In genomic region chr13:77915676-77916075, GRCh38 we compare ENCODE assay signal across 19 cellular contexts. TPM values are rescaled to one million over a fixed set of nuclear protein-coding genes. Genes with fewer than 3 reads are reported as not detected.
DNase-seq lines count a peak whose midpoint lies in the region; ATAC-seq, FAIRE-seq and TF ChIP-seq lines count a peak whose summit lies in the region.
"Had no signal": no experiment of that assay in that cellular context is flagged by ENCODE, and none has a peak within 500 bp of the region (broad histone marks: within the 10 kb centered on the region; RNA-seq: fewer than 3 reads in every experiment).

No MANE protein-coding gene starts in this region.

- TF ChIP-seq RAD21 in liver (IDR thresholded peaks at IDR 0.05) (no peak), HepG2 (CRISPR knock-in tag; IDR thresholded peaks at IDR 0.05) (no peak)

- peaks cover 5% of the 10 kb centered on the region for H3K4me1 Mint-ChIP-seq in osteocyte (ENCODE audit: unreplicated experiment)

- H3K27me3 ChIP-seq in liver (ENCODE audit: control insufficient read depth in 4 of 4, insufficient read depth in 4 of 4, low read length in 3 of 4) (peaks cover 0 to 3% (median 0%) of the 10 kb centered on the region in 4 donors), HepG2 (ENCODE audit: control insufficient read depth in 1 of 2, insufficient read depth in 2 of 2, low read length in 2 of 2) (no peaks in the 10 kb centered on the region), iPS-15b (ENCODE audit: control insufficient read depth, insufficient read depth, low read length) (peaks cover 16% of the 10 kb centered on the region), parathyroid adenoma (ENCODE audit: control insufficient read depth, insufficient read depth, low read length) (no peaks in the 10 kb centered on the region)

- no peaks in the 10 kb centered on the region for H3K36me3 Mint-ChIP-seq in osteocyte (ENCODE audit: unreplicated experiment)

- H3K79me2 ChIP-seq in HepG2 (ENCODE audit: insufficient read depth, low read length) (no peaks in the 10 kb centered on the region), parathyroid adenoma (no peaks in the 10 kb centered on the region)

- intact Hi-C loops in HepG2 (cut with micrococcal nuclease; ENCODE audit: unreplicated experiment): no loop called here

- H3K4me2 ChIP-seq in HepG2 (ENCODE audit: low read depth, low read length): no peak overlapping the region
- H3K4me2 ChIP-seq in parathyroid adenoma (ENCODE audit: low read length): peak overlapping the region; percentile 39

- in situ Hi-C loops in HepG2 (cut with HindIII; ENCODE audit: extremely low pct_ligation_motif_present, low pct_unique_long_range_greater_than_20kb): no loop called here

- no peaks in the 10 kb centered on the region for H3K36me3 ChIP-seq in liver (ENCODE audit: control insufficient read depth in 4 of 4, insufficient read depth in 3 of 4, low read depth in 1 of 4, low read length in 3 of 4)
- no peaks in the 10 kb centered on the region for H3K36me3 ChIP-seq in HepG2 (replicated peaks in 1 of 2; ENCODE audit: control insufficient read depth in 1 of 2, insufficient read depth in 2 of 2, low read length in 2 of 2)
- no peaks in the 10 kb centered on the region for H3K36me3 ChIP-seq in iPS-15b (ENCODE audit: control insufficient read depth, insufficient read depth, low read length)
- H3K36me3 ChIP-seq in parathyroid adenoma (ENCODE audit: control insufficient read depth, insufficient read depth, low read length): no peaks in the 10 kb centered on the region

- peak overlapping the region in 2 of 3 donors; percentile 39 to 44 for H3K4me3 ChIP-seq in liver (ENCODE audit: low read depth in 1 of 3, low read length in 3 of 3)
- no peak overlapping the region for H3K4me3 ChIP-seq in HepG2 (replicated peaks in 1 of 3; ENCODE audit: insufficient read depth in 1 of 3, low read depth in 2 of 3, low read length in 3 of 3)
- H3K4me3 ChIP-seq in iPS-15b (ENCODE audit: low read depth, low read length): peak overlapping the region; percentile 90
- H3K4me3 ChIP-seq in parathyroid adenoma (ENCODE audit: low read depth, low read length): peak overlapping the region; percentile 62
- H3K4me3 ChIP-seq: SK-N-MC had no signal

- H3K4me3 Mint-ChIP-seq in osteocyte (ENCODE audit: unreplicated experiment): no peak overlapping the region

- H3K4me1 ChIP-seq in liver (ENCODE audit: control insufficient read depth in 4 of 4, insufficient read depth in 4 of 4, low read length in 3 of 4) (peaks cover 0 to 6% (median 0%) of the 10 kb centered on the region in 4 donors), HepG2 (ENCODE audit: insufficient read depth, low read length) (no peaks in the 10 kb centered on the region), iPS-15b (ENCODE audit: control insufficient read depth, insufficient read depth, low read length) (peaks cover 7% of the 10 kb centered on the region), parathyroid adenoma (no peaks in the 10 kb centered on the region)

- H4K20me1 ChIP-seq in HepG2 (ENCODE audit: insufficient read depth, low read length): no peaks in the 10 kb centered on the region

- H3K27ac ChIP-seq in liver (ENCODE audit: low read depth in 1 of 2, low read length in 2 of 2) (peak overlapping the region; percentile 19 to 56), HepG2 (ENCODE audit: extremely low read length, insufficient read depth, low read length) (no peak overlapping the region), parathyroid adenoma (peak overlapping the region; percentile 78)
- H3K27ac ChIP-seq: SK-N-MC had no signal

- H3K9me3 ChIP-seq in liver (ENCODE audit: control insufficient read depth in 4 of 4, low read length in 3 of 4) (no peaks in the 10 kb centered on the region), HepG2 (ENCODE audit: low read length) (peaks cover 14% of the 10 kb centered on the region; the same call in 1 of the 2 replicates), iPS-15b (ENCODE audit: control insufficient read depth, insufficient read depth, low read length) (no peaks in the 10 kb centered on the region), parathyroid adenoma (ENCODE audit: control insufficient read depth, low read length) (no peaks in the 10 kb centered on the region)

- no peak for TF ChIP-seq POLR2A in HepG2 (IDR thresholded peaks at IDR 0.05; ENCODE audit: insufficient read depth in 1 of 2, low read depth in 2 of 2, low read length in 2 of 2)

- TF ChIP-seq EP300 in HepG2 (IDR thresholded peaks at IDR 0.05; ENCODE audit: low read depth in 2 of 2, low read length in 2 of 2) (no peak), HepG2 (CRISPR knock-in tag; IDR thresholded peaks at IDR 0.05; ENCODE audit: borderline replicate concordance) (no peak)

- DNase-seq in HepG2 (ENCODE audit: low spot score) (no peak), osteocyte (ENCODE audit: extremely low spot score, unreplicated experiment) (no peak), NCI-H2171 treated with DMSO at 0.1 percent for 48 hours (lab: John Stamatoyannopoulos, UW) (no peak)
- DNase-seq: activated gamma-delta T cell; amygdala; DMS53; islet precursor cell; NCI-H1436 treated with DMSO at 0.1 percent for 48 hours; NCI-H774; stimulated activated CD4-positive, alpha-beta T cell treated with anti-CD3 and anti-CD28 coated beads, Interleukin-2, amount 100 ng/mL, for 48 hours; T-helper 9 cell had no signal

- ATAC-seq in HepG2 (no peak), HG03565 (IDR thresholded peaks at IDR 0.05; ENCODE audit: unreplicated experiment) (no peak), GM21528 (IDR thresholded peaks at IDR 0.05; ENCODE audit: low FRiP score, unreplicated experiment) (no peak)

- no peak overlapping the region for H3K27ac Mint-ChIP-seq in osteocyte (ENCODE audit: unreplicated experiment)

- H2AFZ ChIP-seq in HepG2 (ENCODE audit: low read length) (no peak overlapping the region), parathyroid adenoma (no peak overlapping the region)

- no peaks in the 10 kb centered on the region for H3K9me3 Mint-ChIP-seq in osteocyte (ENCODE audit: unreplicated experiment)

- CTCF ChIA-PET in HepG2 (lab: Yijun Ruan, JAX; ENCODE audit: low intra/inter-chr PET ratio, low total read pairs): no interaction called here

- FAIRE-seq in HepG2 (lab: Jason Lieb, UNC): no peak
- FAIRE-seq: endometrium, frontal cortex had no signal

- H3K27me3 Mint-ChIP-seq in osteocyte (ENCODE audit: unreplicated experiment): peaks cover 9% of the 10 kb centered on the region

- WGBS in liver: 80% methylated on average over 1 of the region's 1 CpG
- WGBS in HepG2 (ENCODE audit: low lambda C conversion rate): 42% methylated on average over 1 of the region's 1 CpG

- BruUV-seq in HepG2 (replicated peaks; lab: Mats Ljungman, UMichigan): no TSS peak

- POLR2A ChIA-PET in HepG2 (lab: Yijun Ruan, JAX): no interaction called here

- TF ChIP-seq CTCF in liver (IDR thresholded peaks at IDR 0.05; ENCODE audit: low read depth, low read length, missing input control) (no peak), HepG2 (CRISPR knock-in tag; IDR thresholded peaks at IDR 0.05) (no peak), parathyroid adenoma (IDR thresholded peaks at IDR 0.05) (no peak), osteocyte (IDR thresholded peaks at IDR 0.05) (no peak)

- H3K9ac ChIP-seq in liver (ENCODE audit: low read depth in 1 of 2, low read length in 2 of 2): no peak overlapping the region
- no peak overlapping the region for H3K9ac ChIP-seq in HepG2 (ENCODE audit: insufficient read depth, low read depth, low read length)
- no peak overlapping the region for H3K9ac ChIP-seq in iPS-15b (ENCODE audit: low read depth, low read length)
- no peak overlapping the region for H3K9ac ChIP-seq in parathyroid adenoma

TF ChIP-seq in liver, 16 proteins besides CTCF, POLR2A, EP300 and RAD21 (continues in another document):
- TF ChIP-seq EGR1 (IDR thresholded peaks at IDR 0.05; ENCODE audit: low read depth in 2 of 2): no peak
- TF ChIP-seq NR2F2 (IDR thresholded peaks at IDR 0.05): no peak
- no peak for TF ChIP-seq YY1 (IDR thresholded peaks at IDR 0.05)

TF ChIP-seq in HepG2, 621 proteins besides CTCF, POLR2A, EP300 and RAD21 (continues in another document):
- TF ChIP-seq ZNF558 (CRISPR knock-in tag; IDR thresholded peaks at IDR 0.05; ENCODE audit: borderline replicate concordance): no peak
- no peak for TF ChIP-seq MNT (IDR thresholded peaks at IDR 0.05)

RNA-seq across cellular contexts. Expression of gene EDNRB, which starts 3.0 kb away (rescaled TPM):
- total RNA-seq in liver (10 to 100 TPM; 11.3 to 20.4 TPM), HepG2 (2016; rRNA removed; fragmentation: Illumina TruSeq; extraction: Trizol) (not detected in 2 replicates), osteocyte (not detected in 2 replicates)
- polyA plus RNA-seq in liver (10 to 100 TPM; 13.5 to 14.7 TPM), HepG2 (2011; rRNA removed) (not detected in 2 replicates)
- total RNA-seq in HepG2 (2016; cell fraction: cytosol; rRNA removed; fragmentation: Illumina TruSeq; extraction: Trizol; ENCODE audit: low read depth): not detected in 2 replicates
- not detected in 2 replicates for total RNA-seq in HepG2 (2016; cell fraction: insoluble cytoplasmic fraction; rRNA removed; fragmentation: Illumina TruSeq; extraction: Trizol)
- not detected in 2 replicates for total RNA-seq in HepG2 (2016; cell fraction: membrane; rRNA removed; fragmentation: Illumina TruSeq; extraction: Trizol)
- total RNA-seq in HepG2 (2016; cell fraction: nucleus; rRNA removed; fragmentation: Illumina TruSeq; extraction: Trizol): not detected in 2 replicates
- not detected in 2 replicates for polyA plus RNA-seq in HepG2 (2011; cell fraction: cytosol; rRNA removed)
- polyA plus RNA-seq in HepG2 (2011; cell fraction: nucleus; rRNA removed): not detected in 2 replicates
- polyA plus RNA-seq in HepG2 (2012): not detected in 2 replicates
- polyA plus RNA-seq in HepG2 (2016; cell fraction: cytosol; fragmentation: Illumina TruSeq; extraction: Trizol; ENCODE audit: low read depth): not detected in 2 replicates
- polyA plus RNA-seq in HepG2 (2016; cell fraction: insoluble cytoplasmic fraction; fragmentation: Illumina TruSeq; extraction: Trizol; ENCODE audit: low read depth): not detected in 2 replicates
- polyA plus RNA-seq in HepG2 (2016; cell fraction: membrane; fragmentation: Illumina TruSeq; extraction: Trizol; ENCODE audit: low read depth): not detected in 2 replicates
- not detected in 2 replicates for polyA plus RNA-seq in HepG2 (2016; cell fraction: nucleus; fragmentation: Illumina TruSeq; extraction: Trizol; ENCODE audit: insufficient read depth, low read depth)
- not detected in 2 replicates for polyA minus RNA-seq in HepG2 (2011; rRNA and poly(A)+ RNA removed; ENCODE audit: low replicate concordance)
- polyA minus RNA-seq in HepG2 (2011; cell fraction: cytosol; rRNA and poly(A)+ RNA removed): not detected in 2 replicates
- not detected in 2 replicates for polyA minus RNA-seq in HepG2 (2011; cell fraction: nucleus; rRNA and poly(A)+ RNA removed)

Comparison
In these comparisons a context has a peak if more than half of its experiments do, and no peak if none do; other contexts are left out.
1. H3K4me3 ChIP-seq: peak in liver (2 of 3), iPS-15b (single experiment) and parathyroid adenoma (single experiment); none in HepG2 (0 of 3).
2. RNA of gene EDNRB, which starts 3.0 kb away (total RNA-seq): 11.3 to 20.4 TPM in liver; not detected in osteocyte and not detected in HepG2; every median in the first group is over 10 times any median in the second.